20 cellular contexts compared by ENCODE assay signal in genomic region chr6:27539551-27539950, GRCh38.
A peak's percentile ranks its signal among the peaks of the same experiment; 100 is the strongest.
DNase-seq lines count a peak whose midpoint lies in the region; ATAC-seq and TF ChIP-seq lines count a peak whose summit lies in the region.
"Had no signal": no experiment of that assay in that cellular context is flagged by ENCODE, and none has a peak within 500 bp of the region (broad histone marks: within the 10 kb centered on the region; RNA-seq: fewer than 3 reads in every experiment).

No MANE protein-coding gene starts in this region.

- ATAC-seq in HCT116 (no peak; the same call in 1 of the 2 replicates), GM19035 (IDR thresholded peaks at IDR 0.05; ENCODE audit: unreplicated experiment) (no peak), GM21367 (IDR thresholded peaks at IDR 0.05; ENCODE audit: unreplicated experiment) (no peak)
- ATAC-seq: K562 had no signal

- H3K9me3 ChIP-seq in HCT116 (ENCODE audit: control insufficient read depth in 1 of 2, insufficient read depth in 1 of 2, low read depth in 1 of 2, low read length in 2 of 2) (no peaks in the 10 kb centered on the region), PC-9 (ENCODE audit: insufficient read depth, low read depth) (no peaks in the 10 kb centered on the region)
- H3K9me3 ChIP-seq: Caco-2 had no signal

- no peaks in the 10 kb centered on the region for H3K36me3 Mint-ChIP-seq in progenitor cell of endocrine pancreas (ENCODE audit: insufficient read depth)
- H3K36me3 Mint-ChIP-seq: CD4-positive, CD25-positive, alpha-beta regulatory T cell had no signal

- H3K9ac ChIP-seq in HCT116 (ENCODE audit: low read length) = no peak overlapping the region

- H3K79me2 ChIP-seq in HCT116 (ENCODE audit: insufficient read depth, low read length) (no peaks in the 10 kb centered on the region), PC-9 (ENCODE audit: low read depth) (no peaks in the 10 kb centered on the region)

- peak overlapping the region; percentile 59 for H3K4me3 Mint-ChIP-seq in progenitor cell of endocrine pancreas (ENCODE audit: low read depth)
- H3K4me3 Mint-ChIP-seq: CD4-positive, CD25-positive, alpha-beta regulatory T cell had no signal

- no peaks in the 10 kb centered on the region for H3K9me3 Mint-ChIP-seq in progenitor cell of endocrine pancreas (ENCODE audit: low read depth)

- H3K4me1 ChIP-seq in HCT116 (ENCODE audit: control insufficient read depth in 1 of 2, insufficient read depth in 2 of 2, low read length in 2 of 2) (peaks cover 7 to 38% of the 10 kb centered on the region in 2 experiments), PC-9 (replicated peaks; ENCODE audit: insufficient read depth) (peaks cover 19% of the 10 kb centered on the region)
- H3K4me1 ChIP-seq: Caco-2, SJSA1 had no signal

- DNase-seq in HCT116 (ENCODE audit: low read depth, low spot score) (no peak), PC-9 (no peak), progenitor cell of endocrine pancreas (ENCODE audit: low spot score, unreplicated experiment) (no peak)
- DNase-seq in stimulated activated CD4-positive, alpha-beta T cell treated with anti-CD3 and anti-CD28 coated beads, Interleukin-12 subunit alpha, Interleukin-12 subunit beta, amount 100 ng/mL, for 4 hours = no peak
- no peak for DNase-seq in activated CD4-positive, alpha-beta T cell treated with anti-CD3 and anti-CD28 coated beads, Interleukin-2, amount 50 U/mL, for 48 hours
- DNase-seq: Caco-2; CD4-positive, CD25-positive, alpha-beta regulatory T cell; DMS79; GDM1; MV-4-11; NCI-H1417; NCI-H1930; NCI-H2171; NCI-H446; SW 1271 had no signal

- no peak for TF ChIP-seq RAD21 in HCT116 (IDR thresholded peaks at IDR 0.05; ENCODE audit: low read depth)

- H3F3A ChIP-seq in PC-9 (ENCODE audit: insufficient read depth, low read depth) = peaks cover 26% of the 10 kb centered on the region

- intact Hi-C loops in HCT116 (cut with micrococcal nuclease) = no loop called here
- intact Hi-C loops in PC-9 (cut with micrococcal nuclease; ENCODE audit: unreplicated experiment) = no loop called here

- H4K20me1 ChIP-seq in HCT116 (ENCODE audit: insufficient read depth) (no peaks in the 10 kb centered on the region), PC-9 (ENCODE audit: insufficient read depth) (no peaks in the 10 kb centered on the region)

- TF ChIP-seq CTCF in HCT116 (IDR thresholded peaks at IDR 0.05 in 2 of 3, conservative IDR thresholded peaks at IDR 0.05 in 1 of 3; ENCODE audit: borderline replicate concordance in 1 of 3, insufficient read depth in 1 of 3, low read depth in 2 of 3, low read length in 2 of 3) (no peak), PC-9 (conservative IDR thresholded peaks at IDR 0.05) (no peak), progenitor cell of endocrine pancreas (IDR thresholded peaks at IDR 0.05; ENCODE audit: unreplicated experiment) (no peak)

- H3K27me3 Mint-ChIP-seq in progenitor cell of endocrine pancreas = peaks cover 56% of the 10 kb centered on the region

- TF ChIP-seq POLR2A in HCT116 (IDR thresholded peaks at IDR 0.05; ENCODE audit: borderline replicate concordance, extremely low read depth, insufficient read depth, insufficient read length) = no peak

- POLR2A ChIA-PET in HCT116 (lab: Charles Lee) = interaction anchor here (1.2 kb wide), 1 partner anchor 9 kb away, joined by 3 read pairs; no protein-coding TSS in a partner anchor
- POLR2A ChIA-PET in PC-9 (lab: Charles Lee; ENCODE audit: unreplicated experiment) = no interaction called here

- H3K27ac Mint-ChIP-seq in progenitor cell of endocrine pancreas = no peak overlapping the region
- H3K27ac Mint-ChIP-seq: CD4-positive, CD25-positive, alpha-beta regulatory T cell had no signal

- RAD21 ChIA-PET in HCT116 (lab: Charles Lee; ENCODE audit: low non-redundant PET in 1 of 2, low total read pairs in 2 of 2, uncharacterized antibody in 2 of 2, unreplicated experiment in 2 of 2) = no interaction called here

- CTCF ChIA-PET in HCT116 (lab: Charles Lee) = no interaction called here
- CTCF ChIA-PET in PC-9 (lab: Charles Lee) = no interaction called here

- H3K27me3 ChIP-seq in HCT116 (ENCODE audit: insufficient read depth, low read length) (no peaks in the 10 kb centered on the region), PC-9 (ENCODE audit: insufficient read depth, low read depth) (no peaks in the 10 kb centered on the region)
- H3K27me3 ChIP-seq: SJSA1 had no signal

- H3K27ac ChIP-seq in HCT116 (ENCODE audit: low read depth, low read length) = no peak overlapping the region
- no peak overlapping the region for H3K27ac ChIP-seq in PC-9
- H3K27ac ChIP-seq: SJSA1 had no signal

- no TSS peak for BruUV-seq in HCT116 (replicated peaks; lab: Mats Ljungman, UMichigan)
- BruUV-seq in PC-9 (replicated peaks; lab: Mats Ljungman, UMichigan) = no TSS peak

- no peaks in the 10 kb centered on the region for H3K36me3 ChIP-seq in HCT116 (ENCODE audit: control insufficient read depth in 1 of 2, insufficient read depth in 2 of 2, low read length in 2 of 2)
- H3K36me3 ChIP-seq in PC-9 (ENCODE audit: low read depth) = no peaks in the 10 kb centered on the region
- H3K36me3 ChIP-seq: SJSA1 had no signal

- H3K4me2 ChIP-seq in HCT116 (ENCODE audit: low read length) = peak overlapping the region; percentile 59
- peak overlapping the region; percentile 61 for H3K4me2 ChIP-seq in PC-9

- H3K4me1 Mint-ChIP-seq in progenitor cell of endocrine pancreas (ENCODE audit: low read depth) = no peaks in the 10 kb centered on the region

- H2AFZ ChIP-seq in HCT116 (ENCODE audit: low read depth, low read length, poor library complexity, severe bottlenecking) (peak overlapping the region; percentile 94), PC-9 (peak overlapping the region; percentile 69)

- H3K9me2 ChIP-seq in HCT116 (ENCODE audit: insufficient read depth) (0 out of 2 replicates have a peak, but pooled peaks cover 3% of the 10 kb centered on the region), PC-9 (ENCODE audit: insufficient read depth) (no peaks in the 10 kb centered on the region)

- H3K4me3 ChIP-seq in HCT116 (replicated peaks in 1 of 2; ENCODE audit: low read depth in 1 of 2, low read length in 2 of 2) (peak overlapping the region in 1 of 2 experiments; percentile 30; a peak in 1 of 4 replicates), PC-9 (peak overlapping the region; percentile 57; the same call in 1 of the 2 replicates), iPS-11a (ENCODE audit: low read depth, low read length) (peak overlapping the region; percentile 20)
- H3K4me3 ChIP-seq: K562, SJSA1 had no signal

TF ChIP-seq in HCT116, 20 proteins besides CTCF, POLR2A, EP300 and RAD21 (continues in another document):
- TF ChIP-seq ATF3 (IDR thresholded peaks at IDR 0.05) = no peak
- no peak for TF ChIP-seq JUND (IDR thresholded peaks at IDR 0.05)
- TF ChIP-seq EZH2 (IDR thresholded peaks at IDR 0.05) = no peak
- TF ChIP-seq CEBPB (IDR thresholded peaks at IDR 0.05; ENCODE audit: low read depth) = no peak
- TF ChIP-seq ZBTB33 (IDR thresholded peaks at IDR 0.05; ENCODE audit: extremely low read depth, insufficient replicate concordance, low read length) = no peak
- TF ChIP-seq MAX (IDR thresholded peaks at IDR 0.05) = no peak
- no peak for TF ChIP-seq EZH2phosphoT487 (IDR thresholded peaks at IDR 0.05; ENCODE audit: borderline replicate concordance)
- TF ChIP-seq SRF (IDR thresholded peaks at IDR 0.05; ENCODE audit: low read depth) = no peak
- no peak for TF ChIP-seq SIN3A (IDR thresholded peaks at IDR 0.05; ENCODE audit: low read depth)
- no peak for TF ChIP-seq SP1 (IDR thresholded peaks at IDR 0.05; ENCODE audit: low read depth)
- no peak for TF ChIP-seq ZFX (IDR thresholded peaks at IDR 0.05)
- no peak for TF ChIP-seq YY1 (IDR thresholded peaks at IDR 0.05; ENCODE audit: extremely low read depth, insufficient replicate concordance, low read depth, low read length)
- no peak for TF ChIP-seq EGR1 (IDR thresholded peaks at IDR 0.05; ENCODE audit: low read depth)
- TF ChIP-seq CBX3 (IDR thresholded peaks at IDR 0.05; ENCODE audit: low read depth) = no peak
- no peak for TF ChIP-seq TCF7L2 (IDR thresholded peaks at IDR 0.05; ENCODE audit: borderline replicate concordance, extremely low read depth, insufficient read depth, insufficient read length)
- no peak for TF ChIP-seq ZNF274 (IDR thresholded peaks at IDR 0.05; ENCODE audit: low read depth, low read length)
